Comparison of ENCODE assay signal across 21 cellular contexts in genomic region chr18:58481321-58482180, GRCh38.
"Had no signal": no experiment of that assay in that cellular context is flagged by ENCODE, and none has a peak within 500 bp of the region (broad histone marks: within the 10 kb centered on the region; RNA-seq: fewer than 3 reads in every experiment).

No MANE protein-coding gene starts in this region.

- H3K36me3 ChIP-seq: colonic mucosa, esophagus squamous epithelium, gastroesophageal sphincter, prostate gland, stomach, thoracic aorta, transverse colon had no signal

- H3K4me3 ChIP-seq: colonic mucosa, esophagus squamous epithelium, gastroesophageal sphincter, mucosa of descending colon, prostate gland, skin epidermis, stomach, thoracic aorta, transverse colon had no signal

- DNase-seq: colonic mucosa; dermis blood vessel endothelial cell; esophagus squamous epithelium; foreskin fibroblast; glutamatergic neuron; immature natural killer cell; kidney; left cardiac atrium; mucosa of descending colon; naive thymus-derived CD8-positive, alpha-beta T cell; retina; stimulated activated CD4-positive, alpha-beta T cell treated with anti-CD3 and anti-CD28 coated beads, Interleukin-2, amount 100 ng/mL, for 24 hours; stimulated activated naive CD4-positive, alpha-beta T cell; stomach; substantia nigra; transverse colon had no signal

- H3K4me1 ChIP-seq: colonic mucosa had no signal

- H3K27ac ChIP-seq: colonic mucosa, esophagus squamous epithelium, gastroesophageal sphincter, prostate gland, skin epidermis, stomach, thoracic aorta, transverse colon had no signal

- H3K27ac Mint-ChIP-seq: immature natural killer cell had no signal

- H3K27me3 ChIP-seq: colonic mucosa, esophagus squamous epithelium, gastroesophageal sphincter, stomach, transverse colon had no signal

- FAIRE-seq: kidney had no signal

- H3K9me3 ChIP-seq: colonic mucosa, esophagus squamous epithelium, gastroesophageal sphincter, mucosa of descending colon, prostate gland, stomach, thoracic aorta, transverse colon had no signal

- ATAC-seq: gastroesophageal sphincter; left cardiac atrium; mucosa of descending colon; naive thymus-derived CD8-positive, alpha-beta T cell; sciatic nerve had no signal

- H3K9me3 Mint-ChIP-seq: immature natural killer cell; naive thymus-derived CD8-positive, alpha-beta T cell had no signal

- H3K4me1 Mint-ChIP-seq: immature natural killer cell had no signal

- H3K4me3 Mint-ChIP-seq: immature natural killer cell; naive thymus-derived CD8-positive, alpha-beta T cell had no signal

- H3K36me3 Mint-ChIP-seq: immature natural killer cell; naive thymus-derived CD8-positive, alpha-beta T cell had no signal
